Comparison of ENCODE assay signal across 2 cellular contexts in the genomic region with DNA sequence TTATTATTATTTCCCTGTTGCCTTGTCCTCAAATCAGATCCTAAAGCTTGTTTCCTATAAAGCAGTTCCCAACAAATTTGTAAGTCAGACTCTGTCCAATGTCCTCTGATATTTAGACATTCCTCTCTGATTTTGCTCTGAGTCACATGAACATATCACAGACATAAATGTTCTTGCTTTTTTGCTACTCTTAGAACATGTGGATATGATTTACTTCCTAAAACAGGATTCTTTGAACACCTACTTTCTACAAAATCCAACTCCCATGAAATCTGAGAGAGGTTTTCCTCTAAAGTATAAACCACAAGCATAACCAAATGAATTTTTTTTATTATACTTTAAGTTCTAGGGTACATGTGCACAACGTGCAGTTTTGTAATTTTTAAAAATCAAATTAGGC.
TF ChIP-seq lines count a peak whose summit lies in the region.

No MANE protein-coding gene starts in this region.

TF ChIP-seq in HCT116, 20 proteins besides CTCF, POLR2A, EP300 and RAD21:
- TF ChIP-seq SRF (IDR thresholded peaks at IDR 0.05; ENCODE audit: low read depth) = no peak
- TF ChIP-seq JUND (IDR thresholded peaks at IDR 0.05) = no peak
- TF ChIP-seq ELF1 (IDR thresholded peaks at IDR 0.05; ENCODE audit: borderline replicate concordance, low read depth) = no peak
- TF ChIP-seq, protein P1, sequence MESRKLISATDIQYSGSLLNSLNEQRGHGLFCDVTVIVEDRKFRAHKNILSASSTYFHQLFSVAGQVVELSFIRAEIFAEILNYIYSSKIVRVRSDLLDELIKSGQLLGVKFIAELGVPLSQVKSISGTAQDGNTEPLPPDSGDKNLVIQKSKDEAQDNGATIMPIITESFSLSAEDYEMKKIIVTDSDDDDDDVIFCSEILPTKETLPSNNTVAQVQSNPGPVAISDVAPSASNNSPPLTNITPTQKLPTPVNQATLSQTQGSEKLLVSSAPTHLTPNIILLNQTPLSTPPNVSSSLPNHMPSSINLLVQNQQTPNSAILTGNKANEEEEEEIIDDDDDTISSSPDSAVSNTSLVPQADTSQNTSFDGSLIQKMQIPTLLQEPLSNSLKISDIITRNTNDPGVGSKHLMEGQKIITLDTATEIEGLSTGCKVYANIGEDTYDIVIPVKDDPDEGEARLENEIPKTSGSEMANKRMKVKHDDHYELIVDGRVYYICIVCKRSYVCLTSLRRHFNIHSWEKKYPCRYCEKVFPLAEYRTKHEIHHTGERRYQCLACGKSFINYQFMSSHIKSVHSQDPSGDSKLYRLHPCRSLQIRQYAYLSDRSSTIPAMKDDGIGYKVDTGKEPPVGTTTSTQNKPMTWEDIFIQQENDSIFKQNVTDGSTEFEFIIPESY (IDR thresholded peaks at IDR 0.05; ENCODE audit: extremely low read depth, insufficient replicate concordance, low read length) = no peak

TF ChIP-seq in GM23338, 12 proteins besides CTCF, POLR2A, EP300 and RAD21:
- TF ChIP-seq ZNF331 (CRISPR knock-in tag; IDR thresholded peaks at IDR 0.05; ENCODE audit: low read depth) (no peak), STAT1 (IDR thresholded peaks at IDR 0.05; ENCODE audit: unreplicated experiment) (no peak), NANOG (IDR thresholded peaks at IDR 0.05; ENCODE audit: borderline replicate concordance) (no peak)
